8 cellular contexts compared by ENCODE assay signal in genomic region chr19:55674841-55675660, GRCh38. TPM values are rescaled to one million over a fixed set of nuclear protein-coding genes. Genes with fewer than 3 reads are reported as not detected.
DNase-seq lines count a peak whose midpoint lies in the region; ATAC-seq and TF ChIP-seq lines count a peak whose summit lies in the region.

EPN1 (plus strand) TSS chr19:55675226; CDS start chr19:55678628, 3,402 bp downstream.

- no peaks in the 10 kb centered on the region for H3K9me3 Mint-ChIP-seq in activated naive CD4-positive, alpha-beta T cell treated with anti-CD3 and anti-CD28 coated beads, Interleukin-2, amount 50 U/mL, for 72 hours

- DNase-seq in NCI-H1105 (lab: John Stamatoyannopoulos, UW) (peak; percentile 99), SKM-1 (lab: John Stamatoyannopoulos, UW; ENCODE audit: unreplicated experiment) (peak; percentile 66), glomerular visceral epithelial cell (ENCODE audit: extremely low spot score) (peak; percentile 97), omental fat pad (ENCODE audit: low spot score) (peak; percentile 84)
- DNase-seq in activated naive CD4-positive, alpha-beta T cell treated with anti-CD3 and anti-CD28 coated beads, Interleukin-2, amount 50 U/mL, for 72 hours (ENCODE audit: low spot score in 2 of 2): peak; percentile 95

- ATAC-seq in HG02623 (IDR thresholded peaks at IDR 0.05; ENCODE audit: unreplicated experiment) (peak; percentile 66), omental fat pad (ENCODE audit: low FRiP score) (peak; percentile 86)
- ATAC-seq in activated naive CD4-positive, alpha-beta T cell treated with anti-CD3 and anti-CD28 coated beads, Interleukin-2, amount 50 U/mL, for 72 hours: peak; percentile 92

- peak within 1 kb of the TSS; percentile 84 for H3K4me3 ChIP-seq in GM08714 (ENCODE audit: low read length)

- H3K27ac Mint-ChIP-seq in activated naive CD4-positive, alpha-beta T cell treated with anti-CD3 and anti-CD28 coated beads, Interleukin-2, amount 50 U/mL, for 72 hours: peak within 1 kb of the TSS; percentile 89 to 98

- H3K27ac ChIP-seq in temporal lobe (ENCODE audit: low read depth, low read length): peak within 1 kb of the TSS; percentile 70

- H3K36me3 Mint-ChIP-seq in activated naive CD4-positive, alpha-beta T cell treated with anti-CD3 and anti-CD28 coated beads, Interleukin-2, amount 50 U/mL, for 72 hours: peaks cover 27 to 34% of the 10 kb centered on the region in 2 donors

- TF ChIP-seq CTCF in omental fat pad (IDR thresholded peaks at IDR 0.05): no peak

RNA-seq across cellular contexts. Expression of gene EPN1, which starts in this region (rescaled TPM):
- 10 to 100 TPM; 23.1 to 46.4 TPM for total RNA-seq in activated naive CD4-positive, alpha-beta T cell treated with anti-CD3 and anti-CD28 coated beads, Interleukin-2, amount 50 U/mL, for 72 hours
- total RNA-seq in omental fat pad (10 to 100 TPM; 56.4 to 82.3 (median 62.0) TPM), temporal lobe (32.2 TPM)

Comparison
In these comparisons a context has a peak if more than half of its experiments do, and no peak if none do; other contexts are left out.
1. Peak in every context shown above with its lines: DNase-seq, ATAC-seq, H3K4me3 ChIP-seq and H3K27ac ChIP-seq.